ENCODE assay signal across 13 cellular contexts in genomic region chr10:28558923-28559508, GRCh38. TPM values are rescaled to one million over a fixed set of nuclear protein-coding genes. Genes with fewer than 3 reads are reported as not detected.
DNase-seq lines count a peak whose midpoint lies in the region; TF ChIP-seq lines count a peak whose summit lies in the region.
"Had no signal": no experiment of that assay in that cellular context is flagged by ENCODE, and none has a peak within 500 bp of the region (broad histone marks: within the 10 kb centered on the region; RNA-seq: fewer than 3 reads in every experiment).

No MANE protein-coding gene starts in this region.

- H3K4me3 Mint-ChIP-seq in CD8-positive, alpha-beta memory T cell: peak overlapping the region in 3 of 7 donors; percentile 10 to 15 (median 12)
- H3K4me3 Mint-ChIP-seq: activated CD4-positive, alpha-beta T cell treated with anti-CD3 and anti-CD28 coated beads, Interleukin-2, amount 10 ng/mL, durations not matched to agents 7 days and 5 days had no signal

- DNase-seq in CD8-positive, alpha-beta memory T cell: no peak
- peak; percentile 28 for DNase-seq in NB4 (ENCODE audit: low read depth)
- no peak for DNase-seq in epithelial cell of prostate (ENCODE audit: low read depth, low spot score)
- no peak for DNase-seq in GM03348 (ENCODE audit: low spot score)
- no peak for DNase-seq in SK-N-DZ (ENCODE audit: low spot score)
- DNase-seq in stimulated activated naive CD4-positive, alpha-beta T cell treated with Interleukin-2 at 50 U/mL for 16 hours (lab: John Stamatoyannopoulos, UW): no peak
- DNase-seq in activated CD4-positive, alpha-beta T cell treated with anti-CD3 and anti-CD28 coated beads for 4 hours: no peak
- DNase-seq: activated CD4-positive, alpha-beta T cell treated with anti-CD3 and anti-CD28 coated beads, Interleukin-2, amount 10 ng/mL, durations not matched to agents 7 days and 5 days; activated naive CD4-positive, alpha-beta T cell treated with anti-CD3 and anti-CD28 coated beads, Interleukin-2, amount 50 U/mL, for 16 hours; GOT3; hippocampal formation had no signal

- H3K27me3 Mint-ChIP-seq in CD8-positive, alpha-beta memory T cell: no peaks in the 10 kb centered on the region
- H3K27me3 Mint-ChIP-seq: activated CD4-positive, alpha-beta T cell treated with anti-CD3 and anti-CD28 coated beads, Interleukin-2, amount 10 ng/mL, durations not matched to agents 7 days and 5 days had no signal

- CTCF ChIA-PET in CD8-positive, alpha-beta memory T cell (lab: Charles Lee): no interaction called here

- H3K4me1 ChIP-seq in CD8-positive, alpha-beta memory T cell (ENCODE audit: insufficient read depth, low read length): peaks cover 52% of the 10 kb centered on the region
- peaks cover 9 to 10% of the 10 kb centered on the region in 2 donors for H3K4me1 ChIP-seq in mucosa of rectum (ENCODE audit: control insufficient read depth in 2 of 2, insufficient read depth in 2 of 2, low read length in 2 of 2)

- peak overlapping the region in 7 of 8 donors; percentile 19 to 72 (median 30) for H3K27ac Mint-ChIP-seq in CD8-positive, alpha-beta memory T cell
- H3K27ac Mint-ChIP-seq: activated CD4-positive, alpha-beta T cell treated with anti-CD3 and anti-CD28 coated beads, Interleukin-2, amount 10 ng/mL, durations not matched to agents 7 days and 5 days had no signal

- H3K36me3 Mint-ChIP-seq in CD8-positive, alpha-beta memory T cell: peaks cover 12 to 79% (median 45%) of the 10 kb centered on the region in 3 donors

- TF ChIP-seq POLR2A in NB4 (IDR thresholded peaks at IDR 0.05; ENCODE audit: extremely low read depth, insufficient read length): no peak

- H3K4me1 Mint-ChIP-seq in CD8-positive, alpha-beta memory T cell: peaks cover 86 to 98% (median 98%) of the 10 kb centered on the region in 3 donors

- H3K9me3 ChIP-seq in CD8-positive, alpha-beta memory T cell (ENCODE audit: low read length): no peaks in the 10 kb centered on the region
- no peaks in the 10 kb centered on the region for H3K9me3 ChIP-seq in mucosa of rectum (ENCODE audit: control insufficient read depth in 2 of 2, low read length in 2 of 2)

- H3K27ac ChIP-seq in CD8-positive, alpha-beta memory T cell (ENCODE audit: low read depth, low read length): no peak overlapping the region
- H3K27ac ChIP-seq in epithelial cell of prostate: peak overlapping the region; percentile 65
- H3K27ac ChIP-seq in mucosa of rectum (ENCODE audit: low read depth in 2 of 2, low read length in 2 of 2): peak overlapping the region; percentile 46 to 65
- H3K27ac ChIP-seq: KMS-11 had no signal

- POLR2A ChIA-PET in CD8-positive, alpha-beta memory T cell (lab: Charles Lee): interaction anchor here (0.6 kb wide), 1 partner anchor 8 kb away, joined by 3 read pairs; no protein-coding TSS in a partner anchor

- H3K27me3 ChIP-seq in CD8-positive, alpha-beta memory T cell (ENCODE audit: insufficient read depth, low read length, poor library complexity, severe bottlenecking): no peaks in the 10 kb centered on the region
- H3K27me3 ChIP-seq in mucosa of rectum (ENCODE audit: control insufficient read depth in 2 of 2, insufficient read depth in 2 of 2, low read length in 2 of 2): no peaks in the 10 kb centered on the region

- no peak overlapping the region for H3K4me3 ChIP-seq in CD8-positive, alpha-beta memory T cell (ENCODE audit: low read length)
- H3K4me3 ChIP-seq in NB4 (ENCODE audit: low read depth, low read length): no peak overlapping the region
- H3K4me3 ChIP-seq in mucosa of rectum (ENCODE audit: low read length in 2 of 2): no peak overlapping the region

- H3K36me3 ChIP-seq in CD8-positive, alpha-beta memory T cell (ENCODE audit: insufficient read depth, low read length): no peaks in the 10 kb centered on the region
- peaks cover 14 to 32% of the 10 kb centered on the region in 2 donors for H3K36me3 ChIP-seq in mucosa of rectum (ENCODE audit: control insufficient read depth in 2 of 2, insufficient read depth in 2 of 2, low read length in 2 of 2)

- no peak for TF ChIP-seq CTCF in NB4 (IDR thresholded peaks at IDR 0.05; ENCODE audit: low read depth, low read length)

- no peak overlapping the region for H3K9ac ChIP-seq in mucosa of rectum (ENCODE audit: low read depth in 1 of 2, low read length in 2 of 2)
- H3K9ac ChIP-seq: KMS-11 had no signal

- no peaks in the 10 kb centered on the region for H3K9me3 Mint-ChIP-seq in CD8-positive, alpha-beta memory T cell
- H3K9me3 Mint-ChIP-seq: activated CD4-positive, alpha-beta T cell treated with anti-CD3 and anti-CD28 coated beads, Interleukin-2, amount 10 ng/mL, durations not matched to agents 7 days and 5 days had no signal

RNA-seq across cellular contexts. Expression of gene WAC, which starts 26.1 kb away (rescaled TPM):
- total RNA-seq in CD8-positive, alpha-beta memory T cell: 100 to 1,000 TPM; 134 to 142 TPM
- polyA plus RNA-seq in CD8-positive, alpha-beta memory T cell: 119 TPM
- 52.0 and 73.7 TPM in 2 replicates for polyA plus RNA-seq in SK-N-DZ (2014; cell fraction: cytosol; rRNA removed)
- 43.2 and 46.8 TPM in 2 replicates for polyA plus RNA-seq in SK-N-DZ (2014; cell fraction: nucleus; rRNA removed)
